3 cellular contexts compared by ENCODE assay signal in genomic region chr2:107833152-107833551, GRCh38. TPM values are rescaled to one million over a fixed set of nuclear protein-coding genes. Genes with fewer than 3 reads are reported as not detected.
"Had no signal": no experiment of that assay in that cellular context is flagged by ENCODE, and none has a peak within 500 bp of the region (broad histone marks: within the 10 kb centered on the region; RNA-seq: fewer than 3 reads in every experiment).

No MANE protein-coding gene starts in this region.

RNA-seq across cellular contexts. Expression of gene RGPD4, which starts 6.5 kb away (rescaled TPM):
- polyA plus RNA-seq: GM23248, GM23338, H1 had no signal
